Comparison of ENCODE assay signal across 9 cellular contexts in genomic region chr3:51888463-51889105, GRCh38. TPM values are rescaled to one million over a fixed set of nuclear protein-coding genes. Genes with fewer than 3 reads are reported as not detected.
"Had no signal": no experiment of that assay in that cellular context is flagged by ENCODE, and none has a peak within 500 bp of the region (broad histone marks: within the 10 kb centered on the region; RNA-seq: fewer than 3 reads in every experiment).

No MANE protein-coding gene starts in this region.

- DNase-seq: H9, HCEC 1CT, KG1 had no signal

- H3K27ac ChIP-seq: HL-60 had no signal

- ATAC-seq: GM23338 had no signal

- H3K4me3 ChIP-seq: GM23338 had no signal

- FAIRE-seq: H1, H54 had no signal

- H3K4me2 ChIP-seq: GM23338 had no signal

- H2AFZ ChIP-seq: GM23338 had no signal

RNA-seq across cellular contexts. Expression of gene IQCF5, which starts 13.2 kb away (rescaled TPM):
- total RNA-seq: GM23338, H1, H9, HT1080 had no signal
- polyA plus RNA-seq: GM23338, H1, IgD-negative memory B cell had no signal

RNA-seq across cellular contexts. Expression of gene IQCF1, which starts 14.6 kb away (rescaled TPM):
- total RNA-seq: GM23338, H1, H9 had no signal
- polyA plus RNA-seq: GM23338, H1, IgD-negative memory B cell had no signal

RNA-seq across cellular contexts. Expression of gene IQCF2, which starts 27.2 kb away (rescaled TPM):
- total RNA-seq: GM23338, H1, H9, HT1080 had no signal
- polyA plus RNA-seq: GM23338, H1, IgD-negative memory B cell had no signal
